Comparison of ENCODE assay signal across 8 cellular contexts in genomic region chr2:96636772-96637171, GRCh38. TPM values are rescaled to one million over a fixed set of nuclear protein-coding genes. Genes with fewer than 3 reads are reported as not detected.
DNase-seq lines count a peak whose midpoint lies in the region; ATAC-seq and TF ChIP-seq lines count a peak whose summit lies in the region.

No MANE protein-coding gene starts in this region.

- H3K36me3 Mint-ChIP-seq in activated CD4-positive, alpha-beta T cell treated with anti-CD3 and anti-CD28 coated beads for 36 hours (ENCODE audit: low read depth), result peaks cover 37% of the 10 kb centered on the region
- H3K36me3 Mint-ChIP-seq in activated naive CD8-positive, alpha-beta T cell treated with anti-CD3 and anti-CD28 coated beads for 36 hours, result peaks cover 29% of the 10 kb centered on the region

- H3K4me3 ChIP-seq in thoracic aorta, result peak overlapping the region; percentile 74

- peaks cover 30% of the 10 kb centered on the region for H3K4me1 Mint-ChIP-seq in activated CD4-positive, alpha-beta T cell treated with anti-CD3 and anti-CD28 coated beads for 36 hours
- H3K4me1 Mint-ChIP-seq in activated naive CD8-positive, alpha-beta T cell treated with anti-CD3 and anti-CD28 coated beads for 36 hours, result peaks cover 37% of the 10 kb centered on the region

- H3K27ac Mint-ChIP-seq in activated CD4-positive, alpha-beta T cell treated with anti-CD3 and anti-CD28 coated beads for 36 hours, result peak overlapping the region; percentile 24
- peak overlapping the region; percentile 95 for H3K27ac Mint-ChIP-seq in activated naive CD8-positive, alpha-beta T cell treated with anti-CD3 and anti-CD28 coated beads for 36 hours

- CTCF ChIA-PET in activated CD4-positive, alpha-beta T cell treated with anti-CD3 and anti-CD28 coated beads for 36 hours (lab: Charles Lee), result interaction anchor here (0.9 to 1.9 kb wide), 5 partner anchors 18 to 476 kb away, joined by 3 to 13 read pairs (median 4); partner anchors contain the start of genes ANKRD36 and CNNM4

- H3K4me3 Mint-ChIP-seq in activated CD4-positive, alpha-beta T cell treated with anti-CD3 and anti-CD28 coated beads for 36 hours, result peak overlapping the region; percentile 91
- H3K4me3 Mint-ChIP-seq in activated naive CD8-positive, alpha-beta T cell treated with anti-CD3 and anti-CD28 coated beads for 36 hours, result peak overlapping the region; percentile 94

- no peaks in the 10 kb centered on the region for H3K9me3 Mint-ChIP-seq in activated CD4-positive, alpha-beta T cell treated with anti-CD3 and anti-CD28 coated beads for 36 hours (ENCODE audit: low read depth)
- no peaks in the 10 kb centered on the region for H3K9me3 Mint-ChIP-seq in activated naive CD8-positive, alpha-beta T cell treated with anti-CD3 and anti-CD28 coated beads for 36 hours

- no peaks in the 10 kb centered on the region for H3K27me3 Mint-ChIP-seq in activated CD4-positive, alpha-beta T cell treated with anti-CD3 and anti-CD28 coated beads for 36 hours
- peaks cover 4% of the 10 kb centered on the region for H3K27me3 Mint-ChIP-seq in activated naive CD8-positive, alpha-beta T cell treated with anti-CD3 and anti-CD28 coated beads for 36 hours

- POLR2A ChIA-PET in activated CD4-positive, alpha-beta T cell treated with anti-CD3 and anti-CD28 coated beads for 36 hours (lab: Charles Lee), result interaction anchor here (0.5 to 1.9 kb wide), 6 partner anchors 9 to 1051 kb away, joined by 3 to 11 read pairs (median 4); no protein-coding TSS in a partner anchor

- no peaks in the 10 kb centered on the region for H3K36me3 ChIP-seq in thoracic aorta

- H3K27ac ChIP-seq in layer of hippocampus (ENCODE audit: low read depth, low read length), result peak overlapping the region; percentile 30
- H3K27ac ChIP-seq in thoracic aorta, result peak overlapping the region; percentile 84 to 95

- peaks cover 23 to 53% of the 10 kb centered on the region in 2 donors for H3K4me1 ChIP-seq in thoracic aorta (ENCODE audit: control insufficient read depth in 1 of 2, low read depth in 2 of 2)

- TF ChIP-seq CTCF in thoracic aorta (IDR thresholded peaks at IDR 0.05), result no peak
- no peak for TF ChIP-seq CTCF in GM20000 (IDR thresholded peaks at IDR 0.05; ENCODE audit: extremely low read depth, missing control alignments)

- no peaks in the 10 kb centered on the region for H3K9me3 ChIP-seq in thoracic aorta

- no peak for DNase-seq in activated CD4-positive, alpha-beta T cell treated with anti-CD3 and anti-CD28 coated beads for 36 hours
- no peak for DNase-seq in activated CD4-positive, alpha-beta T cell treated with anti-CD3 and anti-CD28 coated beads for 4 hours
- DNase-seq in activated naive CD8-positive, alpha-beta T cell treated with anti-CD3 and anti-CD28 coated beads for 36 hours, result peak; percentile 2
- DNase-seq in thoracic aorta (ENCODE audit: low spot score) (no peak), DMS53 (lab: John Stamatoyannopoulos, UW) (no peak), GM20000 (ENCODE audit: low spot score) (no peak)

- no peak for ATAC-seq in activated CD4-positive, alpha-beta T cell treated with anti-CD3 and anti-CD28 coated beads for 36 hours
- no peak for ATAC-seq in thoracic aorta (ENCODE audit: insufficient number of reproducible peaks, low FRiP score, low read depth)
- ATAC-seq in GM21619 (IDR thresholded peaks at IDR 0.05; ENCODE audit: unreplicated experiment), result no peak

- H3K27me3 ChIP-seq in layer of hippocampus (ENCODE audit: control insufficient read depth, insufficient read depth, low read length) (no peaks in the 10 kb centered on the region), thoracic aorta (replicated peaks; ENCODE audit: insufficient read depth) (no peaks in the 10 kb centered on the region)

- intact Hi-C loops in activated CD4-positive, alpha-beta T cell treated with anti-CD3 and anti-CD28 coated beads for 36 hours (cut with DNase I, micrococcal nuclease), result loop anchor here (5.0 kb wide), 4 partner anchors 104 to 1026 kb away; partner anchors contain the start of genes ACTR1B (in 1 of the 2), ANKRD39 (in 1 of the 2) and CNNM3 (in 1 of the 2)

RNA-seq across cellular contexts. Expression of gene KANSL3, which starts 1.3 kb away (rescaled TPM):
- 10 to 100 TPM; 33.9 to 39.1 TPM for total RNA-seq in activated CD4-positive, alpha-beta T cell treated with anti-CD3 and anti-CD28 coated beads for 36 hours
- 10 to 100 TPM; 30.3 to 32.2 TPM for total RNA-seq in activated naive CD8-positive, alpha-beta T cell treated with anti-CD3 and anti-CD28 coated beads for 36 hours
- total RNA-seq in thoracic aorta, result 10 to 100 TPM; 60.2 to 73.4 TPM

RNA-seq across cellular contexts. Expression of gene FER1L5, which starts 5.8 kb away (rescaled TPM):
- not detected for total RNA-seq in activated CD4-positive, alpha-beta T cell treated with anti-CD3 and anti-CD28 coated beads for 36 hours
- total RNA-seq in activated naive CD8-positive, alpha-beta T cell treated with anti-CD3 and anti-CD28 coated beads for 36 hours, result not detected
- total RNA-seq in thoracic aorta, result not detected
